15 cellular contexts compared by ENCODE assay signal in genomic region chr7:96182424-96183158, GRCh38.
DNase-seq lines count a peak whose midpoint lies in the region; ATAC-seq and TF ChIP-seq lines count a peak whose summit lies in the region.
"Had no signal": no experiment of that assay in that cellular context is flagged by ENCODE, and none has a peak within 500 bp of the region (broad histone marks: within the 10 kb centered on the region; RNA-seq: fewer than 3 reads in every experiment).

No MANE protein-coding gene starts in this region.

- H3K27ac ChIP-seq in suprapubic skin, result no peak overlapping the region
- H3K27ac ChIP-seq: gastrocnemius medialis had no signal

- TF ChIP-seq CTCF in suprapubic skin (IDR thresholded peaks at IDR 0.05), result no peak

- no peak for TF ChIP-seq POLR2A in suprapubic skin (IDR thresholded peaks at IDR 0.05)

- no peak for DNase-seq in stimulated activated CD4-positive, alpha-beta T cell treated with anti-CD3 and anti-CD28 coated beads, Interleukin-4, amount 100 ng/mL, for 4 hours
- DNase-seq in midbrain (lab: John Stamatoyannopoulos, UW) (no peak), suprapubic skin (ENCODE audit: low spot score in 2 of 2) (no peak), AG08395 (ENCODE audit: low spot score) (no peak)
- DNase-seq: activated CD4-positive, alpha-beta T cell treated with anti-CD3 and anti-CD28 coated beads for 1 hour; DMS53; gastrocnemius medialis; mesenchymal stem cell; NCI-H1694; NCI-H748 treated with DMSO at 0.1 percent for 48 hours; RPMI8226 had no signal

- no peaks in the 10 kb centered on the region for H3K9me3 ChIP-seq in suprapubic skin
- H3K9me3 ChIP-seq: gastrocnemius medialis had no signal

- 54% methylated on average over 5 of the region's 5 CpGs for WGBS in suprapubic skin

- no peaks in the 10 kb centered on the region for H3K27me3 ChIP-seq in suprapubic skin
- H3K27me3 ChIP-seq: gastrocnemius medialis had no signal

- peaks cover 27% of the 10 kb centered on the region for H3K36me3 ChIP-seq in suprapubic skin

- no peak overlapping the region for H3K4me3 ChIP-seq in suprapubic skin
- H3K4me3 ChIP-seq: gastrocnemius medialis had no signal

- TF ChIP-seq EP300 in suprapubic skin (IDR thresholded peaks at IDR 0.05), result no peak

- ATAC-seq in GM19023 (IDR thresholded peaks at IDR 0.05; ENCODE audit: unreplicated experiment) (peak; percentile 80), GM21526 (IDR thresholded peaks at IDR 0.05; ENCODE audit: low FRiP score, unreplicated experiment) (peak; percentile 92), HG03039 (IDR thresholded peaks at IDR 0.05; ENCODE audit: unreplicated experiment) (peak; percentile 83), esophagus mucosa (peak; percentile 32)
- ATAC-seq: gastrocnemius medialis had no signal

- H3K4me1 ChIP-seq in suprapubic skin, result peaks cover 11% of the 10 kb centered on the region
- H3K4me1 ChIP-seq: gastrocnemius medialis had no signal

Comparison
In these comparisons a context has a peak if more than half of its experiments do, and no peak if none do; other contexts are left out.
1. ATAC-seq: peak in every context shown above with its lines; median percentile 92 in GM21526; 83 in HG03039; 80 in GM19023; 32 in esophagus mucosa.